1 cellular context compared by ENCODE assay signal in the genomic region with DNA sequence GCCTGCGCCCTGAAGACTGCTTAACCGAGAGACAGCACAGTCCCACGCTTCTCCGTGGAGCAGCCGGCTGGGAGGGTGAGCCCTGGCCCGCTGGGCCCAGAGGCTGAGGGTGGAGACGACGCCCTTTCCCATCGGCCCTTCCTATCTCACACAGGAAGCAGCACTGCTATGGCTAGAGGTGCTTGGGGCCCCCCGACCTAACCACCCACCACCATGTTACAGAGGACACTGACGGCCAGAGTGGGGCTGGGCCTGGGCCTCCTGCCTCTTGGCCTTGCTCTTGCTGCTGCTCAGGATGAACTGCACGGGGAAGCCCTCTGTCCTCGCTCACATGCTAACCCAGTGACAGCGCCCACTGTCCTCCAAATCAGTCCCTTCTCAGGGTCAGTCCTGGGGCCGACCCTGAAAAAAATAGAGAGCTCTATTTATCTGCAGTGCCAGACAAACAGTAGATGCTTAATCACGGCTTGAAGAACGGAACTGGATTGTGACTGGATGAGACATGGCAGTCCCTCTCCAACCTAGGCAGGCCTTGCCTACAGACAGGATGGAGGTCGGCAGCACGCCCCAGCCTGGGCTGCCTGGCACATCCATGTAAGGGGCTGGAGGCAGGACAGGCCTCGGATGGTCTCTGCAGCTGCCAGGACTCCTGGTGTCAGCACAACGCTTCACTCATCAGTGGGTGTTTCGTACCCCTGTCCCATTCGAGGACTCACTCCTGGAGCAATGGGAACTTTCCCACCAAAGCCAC.
TF ChIP-seq lines count a peak whose summit lies in the region.

No MANE protein-coding gene starts in this region.

TF ChIP-seq in K562, 482 proteins besides CTCF, POLR2A, EP300 and RAD21 (continued from another document):
- TF ChIP-seq ADNP (tag; IDR thresholded peaks at IDR 0.05), result no peak
- TF ChIP-seq JUNB (CRISPR knock-in tag; conservative IDR thresholded peaks at IDR 0.05), result no peak
- no peak for TF ChIP-seq ZKSCAN8 (CRISPR knock-in tag; IDR thresholded peaks at IDR 0.05)
- TF ChIP-seq, protein P1, sequence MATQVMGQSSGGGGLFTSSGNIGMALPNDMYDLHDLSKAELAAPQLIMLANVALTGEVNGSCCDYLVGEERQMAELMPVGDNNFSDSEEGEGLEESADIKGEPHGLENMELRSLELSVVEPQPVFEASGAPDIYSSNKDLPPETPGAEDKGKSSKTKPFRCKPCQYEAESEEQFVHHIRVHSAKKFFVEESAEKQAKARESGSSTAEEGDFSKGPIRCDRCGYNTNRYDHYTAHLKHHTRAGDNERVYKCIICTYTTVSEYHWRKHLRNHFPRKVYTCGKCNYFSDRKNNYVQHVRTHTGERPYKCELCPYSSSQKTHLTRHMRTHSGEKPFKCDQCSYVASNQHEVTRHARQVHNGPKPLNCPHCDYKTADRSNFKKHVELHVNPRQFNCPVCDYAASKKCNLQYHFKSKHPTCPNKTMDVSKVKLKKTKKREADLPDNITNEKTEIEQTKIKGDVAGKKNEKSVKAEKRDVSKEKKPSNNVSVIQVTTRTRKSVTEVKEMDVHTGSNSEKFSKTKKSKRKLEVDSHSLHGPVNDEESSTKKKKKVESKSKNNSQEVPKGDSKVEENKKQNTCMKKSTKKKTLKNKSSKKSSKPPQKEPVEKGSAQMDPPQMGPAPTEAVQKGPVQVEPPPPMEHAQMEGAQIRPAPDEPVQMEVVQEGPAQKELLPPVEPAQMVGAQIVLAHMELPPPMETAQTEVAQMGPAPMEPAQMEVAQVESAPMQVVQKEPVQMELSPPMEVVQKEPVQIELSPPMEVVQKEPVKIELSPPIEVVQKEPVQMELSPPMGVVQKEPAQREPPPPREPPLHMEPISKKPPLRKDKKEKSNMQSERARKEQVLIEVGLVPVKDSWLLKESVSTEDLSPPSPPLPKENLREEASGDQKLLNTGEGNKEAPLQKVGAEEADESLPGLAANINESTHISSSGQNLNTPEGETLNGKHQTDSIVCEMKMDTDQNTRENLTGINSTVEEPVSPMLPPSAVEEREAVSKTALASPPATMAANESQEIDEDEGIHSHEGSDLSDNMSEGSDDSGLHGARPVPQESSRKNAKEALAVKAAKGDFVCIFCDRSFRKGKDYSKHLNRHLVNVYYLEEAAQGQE (CRISPR knock-in tag; IDR thresholded peaks at IDR 0.05; ENCODE audit: low read depth), result no peak
- peak; percentile 49 for TF ChIP-seq ZNF384 (IDR thresholded peaks at IDR 0.05; ENCODE audit: low read depth, low read length)
- TF ChIP-seq MYNN (IDR thresholded peaks at IDR 0.05), result no peak
- TF ChIP-seq MYNN (CRISPR knock-in tag; IDR thresholded peaks at IDR 0.05), result no peak
- TF ChIP-seq ZNF184 (CRISPR knock-in tag; IDR thresholded peaks at IDR 0.05), result no peak
- TF ChIP-seq ZFX (CRISPR knock-in tag; IDR thresholded peaks at IDR 0.05), result no peak
- TF ChIP-seq ARID3A (IDR thresholded peaks at IDR 0.05; ENCODE audit: borderline replicate concordance, low read depth, low read length), result no peak
- no peak for TF ChIP-seq ETS2 (tag; IDR thresholded peaks at IDR 0.05; ENCODE audit: borderline replicate concordance, poor library complexity, severe bottlenecking)
